In genomic region chr3:194541483-194541882, GRCh38 we compare ENCODE assay signal across 17 cellular contexts. TPM values are rescaled to one million over a fixed set of nuclear protein-coding genes. Genes with fewer than 3 reads are reported as not detected.
DNase-seq lines count a peak whose midpoint lies in the region; ATAC-seq and TF ChIP-seq lines count a peak whose summit lies in the region.
"Had no signal": no experiment of that assay in that cellular context is flagged by ENCODE, and none has a peak within 500 bp of the region (broad histone marks: within the 10 kb centered on the region; RNA-seq: fewer than 3 reads in every experiment).

No MANE protein-coding gene starts in this region.

- peak; percentile 64 for ATAC-seq in GM21619 (IDR thresholded peaks at IDR 0.05; ENCODE audit: unreplicated experiment)
- ATAC-seq in activated B cell treated with CpG ODN at 0.5 μM for 24 hours (ENCODE audit: low read depth) = peak; percentile 28
- ATAC-seq: foreskin keratinocyte, K562 had no signal

- H3K9me3 Mint-ChIP-seq in activated B cell treated with CpG ODN at 0.5 μM for 24 hours = no peaks in the 10 kb centered on the region
- H3K9me3 Mint-ChIP-seq: neural crest cell had no signal

- peak; percentile 23 for DNase-seq in CD1c-positive myeloid dendritic cell (ENCODE audit: extremely low spot score)
- DNase-seq in GM10248 (ENCODE audit: extremely low spot score) = peak; percentile 46
- DNase-seq in activated B cell treated with CpG ODN at 0.5 μM for 24 hours = no peak
- DNase-seq in G401 (ENCODE audit: low spot score) = no peak
- no peak for DNase-seq in effector CD4-positive, alpha-beta T cell
- DNase-seq in kidney tubule cell (ENCODE audit: low spot score) = no peak
- no peak for DNase-seq in posterior cingulate gyrus
- DNase-seq: activated naive CD4-positive, alpha-beta T cell treated with anti-CD3 and anti-CD28 coated beads, Interleukin-2, amount 50 U/mL, for 16 hours; cerebellar nuclear complex; erythroblast; foreskin keratinocyte; Right ventricle myocardium superior; stimulated activated CD4-positive, alpha-beta T cell treated with anti-CD3 and anti-CD28 coated beads, Interleukin-2, amount 100 ng/mL, for 24 hours; SW 1271 had no signal

- no peak overlapping the region for H3K4me3 Mint-ChIP-seq in activated B cell treated with CpG ODN at 0.5 μM for 24 hours
- H3K4me3 Mint-ChIP-seq: neural crest cell had no signal

- no peak for TF ChIP-seq CTCF in GM10248 (IDR thresholded peaks at IDR 0.05; ENCODE audit: control extremely low read depth, extremely low read depth, low read depth, missing control alignments)
- no peak for TF ChIP-seq CTCF in activated B cell treated with CpG ODN at 0.5 μM for 24 hours (IDR thresholded peaks at IDR 0.05)

- intact Hi-C loops in activated B cell treated with CpG ODN at 0.5 μM for 24 hours (cut with micrococcal nuclease) (no loop called here), posterior cingulate gyrus (cut with DNase I) (no loop called here)

- H3K4me1 Mint-ChIP-seq in activated B cell treated with CpG ODN at 0.5 μM for 24 hours = peaks cover 3% of the 10 kb centered on the region
- H3K4me1 Mint-ChIP-seq: neural crest cell had no signal

- CTCF ChIA-PET in GM10248 (lab: Yijun Ruan, JAX) = interaction anchor here (1.2 to 2.0 kb wide), 2 partner anchors 9 to 64 kb away, joined by 3 to 5 read pairs; no protein-coding TSS in a partner anchor
- CTCF ChIA-PET in activated B cell treated with CpG ODN at 0.5 μM for 24 hours (lab: Charles Lee) = no interaction called here

- H3K27ac Mint-ChIP-seq in activated B cell treated with CpG ODN at 0.5 μM for 24 hours = peak overlapping the region; percentile 20

- POLR2A ChIA-PET in GM10248 (lab: Yijun Ruan, JAX) = interaction anchor here (0.7 kb wide), 1 partner anchor 150 kb away, joined by 8 read pairs; no protein-coding TSS in a partner anchor
- POLR2A ChIA-PET in activated B cell treated with CpG ODN at 0.5 μM for 24 hours (lab: Charles Lee) = interaction anchor here (0.7 kb wide), 1 partner anchor 1009 kb away, joined by 3 read pairs; no protein-coding TSS in a partner anchor

- in situ Hi-C loops in G401 (cut with HindIII; ENCODE audit: low sequenced_read_pairs) = no loop called here

- H3K27me3 Mint-ChIP-seq in activated B cell treated with CpG ODN at 0.5 μM for 24 hours = no peaks in the 10 kb centered on the region

- no peaks in the 10 kb centered on the region for H3K36me3 Mint-ChIP-seq in activated B cell treated with CpG ODN at 0.5 μM for 24 hours (ENCODE audit: low read depth)

RNA-seq across cellular contexts. Expression of gene ATP13A3, which starts 54.7 kb away (rescaled TPM):
- 79.8 and 91.9 TPM in 2 replicates for total RNA-seq in activated B cell treated with CpG ODN at 0.5 μM for 24 hours
- 47.9 and 60.2 TPM in 2 replicates for total RNA-seq in G401 (2014; rRNA removed; shearing (Covaris generic))

Comparison
In these comparisons a context has a peak if more than half of its experiments do, and no peak if none do; other contexts are left out.
1. DNase-seq: peak in CD1c-positive myeloid dendritic cell (single experiment) and GM10248 (single experiment); none in activated B cell treated with CpG ODN at 0.5 μM for 24 hours (single experiment), G401 (single experiment), effector CD4-positive, alpha-beta T cell (single experiment), kidney tubule cell (single experiment) and posterior cingulate gyrus (0 of 10).